In genomic region chr9:121839726-121840500, GRCh38 we compare ENCODE assay signal across 1 cellular context.
TF ChIP-seq lines count a peak whose summit lies in the region.

No MANE protein-coding gene starts in this region.

TF ChIP-seq in GM12878, 131 proteins besides CTCF, POLR2A, EP300 and RAD21 (continued from another document):
- TF ChIP-seq PKNOX1 (IDR thresholded peaks at IDR 0.05): peak; percentile 70
- TF ChIP-seq SREBF2 (IDR thresholded peaks at IDR 0.05; ENCODE audit: low read length): no peak
- peak; percentile 60 for TF ChIP-seq MEF2B (IDR thresholded peaks at IDR 0.05; ENCODE audit: partially characterized antibody, poor library complexity, severe bottlenecking)
